ENCODE assay signal across 1 cellular context in genomic region chr19:5171711-5172110, GRCh38.
A peak's percentile ranks its signal among the peaks of the same experiment; 100 is the strongest.
TF ChIP-seq lines count a peak whose summit lies in the region.

No MANE protein-coding gene starts in this region.

TF ChIP-seq in HCT116, 20 proteins besides CTCF, POLR2A, EP300 and RAD21 (continued from another document):
- TF ChIP-seq YY1 (IDR thresholded peaks at IDR 0.05; ENCODE audit: extremely low read depth, insufficient replicate concordance, low read depth, low read length) = no peak
- TF ChIP-seq JUND (IDR thresholded peaks at IDR 0.05) = no peak; the same call in 1 of the 2 replicates
- peak; percentile 40; the same call in 1 of the 2 replicates for TF ChIP-seq SP1 (IDR thresholded peaks at IDR 0.05; ENCODE audit: low read depth)
- TF ChIP-seq MAX (IDR thresholded peaks at IDR 0.05) = peak; percentile 79
- TF ChIP-seq POLR2AphosphoS5 (IDR thresholded peaks at IDR 0.05; ENCODE audit: low read depth, low read length) = peak; percentile 29; the same call in 1 of the 2 replicates
